ENCODE assay signal across 8 cellular contexts in the genomic region with DNA sequence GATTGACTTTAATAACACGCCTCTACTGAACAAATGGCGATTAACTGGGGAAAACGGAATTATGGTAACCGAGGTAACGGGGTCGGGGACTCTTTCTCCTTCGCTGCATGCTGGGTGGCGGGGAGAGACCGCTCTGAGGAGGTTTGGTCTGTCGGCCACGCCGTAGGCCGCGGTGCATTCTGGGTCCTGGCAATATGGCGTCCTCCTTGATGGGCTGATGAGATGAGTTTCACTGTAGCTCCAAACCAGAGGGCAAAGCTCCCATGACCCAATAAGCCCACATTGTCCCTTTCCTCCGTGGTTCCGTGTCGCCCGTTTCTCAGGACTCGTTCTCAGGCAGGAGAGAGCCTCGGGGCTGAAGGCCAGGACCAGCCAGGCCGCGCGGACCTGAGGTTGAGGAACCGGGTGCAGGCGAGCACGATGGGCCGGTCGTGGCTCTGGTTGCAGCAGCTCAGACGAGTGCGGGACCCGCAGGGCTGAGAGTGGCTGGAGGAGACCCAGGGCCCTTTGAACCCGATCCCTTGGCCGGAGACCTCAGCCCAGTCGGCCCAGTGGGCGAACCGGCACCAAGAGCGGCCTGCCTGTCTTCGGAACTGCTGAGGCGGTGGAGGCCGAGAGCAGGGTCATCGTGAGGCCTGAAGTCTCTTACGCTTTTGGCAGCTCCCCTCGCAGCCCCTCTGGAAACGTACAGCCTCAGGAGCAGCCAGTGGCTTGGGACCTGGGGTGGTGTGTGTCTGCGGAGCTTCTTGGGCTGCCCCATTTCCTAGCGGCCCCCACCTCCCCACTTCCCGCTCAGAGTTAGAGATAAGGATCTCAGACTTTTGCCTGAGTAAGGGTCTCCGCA. TPM values are rescaled to one million over a fixed set of nuclear protein-coding genes. Genes with fewer than 3 reads are reported as not detected.
DNase-seq lines count a peak whose midpoint lies in the region; ATAC-seq and TF ChIP-seq lines count a peak whose summit lies in the region.

A gene with protein sequence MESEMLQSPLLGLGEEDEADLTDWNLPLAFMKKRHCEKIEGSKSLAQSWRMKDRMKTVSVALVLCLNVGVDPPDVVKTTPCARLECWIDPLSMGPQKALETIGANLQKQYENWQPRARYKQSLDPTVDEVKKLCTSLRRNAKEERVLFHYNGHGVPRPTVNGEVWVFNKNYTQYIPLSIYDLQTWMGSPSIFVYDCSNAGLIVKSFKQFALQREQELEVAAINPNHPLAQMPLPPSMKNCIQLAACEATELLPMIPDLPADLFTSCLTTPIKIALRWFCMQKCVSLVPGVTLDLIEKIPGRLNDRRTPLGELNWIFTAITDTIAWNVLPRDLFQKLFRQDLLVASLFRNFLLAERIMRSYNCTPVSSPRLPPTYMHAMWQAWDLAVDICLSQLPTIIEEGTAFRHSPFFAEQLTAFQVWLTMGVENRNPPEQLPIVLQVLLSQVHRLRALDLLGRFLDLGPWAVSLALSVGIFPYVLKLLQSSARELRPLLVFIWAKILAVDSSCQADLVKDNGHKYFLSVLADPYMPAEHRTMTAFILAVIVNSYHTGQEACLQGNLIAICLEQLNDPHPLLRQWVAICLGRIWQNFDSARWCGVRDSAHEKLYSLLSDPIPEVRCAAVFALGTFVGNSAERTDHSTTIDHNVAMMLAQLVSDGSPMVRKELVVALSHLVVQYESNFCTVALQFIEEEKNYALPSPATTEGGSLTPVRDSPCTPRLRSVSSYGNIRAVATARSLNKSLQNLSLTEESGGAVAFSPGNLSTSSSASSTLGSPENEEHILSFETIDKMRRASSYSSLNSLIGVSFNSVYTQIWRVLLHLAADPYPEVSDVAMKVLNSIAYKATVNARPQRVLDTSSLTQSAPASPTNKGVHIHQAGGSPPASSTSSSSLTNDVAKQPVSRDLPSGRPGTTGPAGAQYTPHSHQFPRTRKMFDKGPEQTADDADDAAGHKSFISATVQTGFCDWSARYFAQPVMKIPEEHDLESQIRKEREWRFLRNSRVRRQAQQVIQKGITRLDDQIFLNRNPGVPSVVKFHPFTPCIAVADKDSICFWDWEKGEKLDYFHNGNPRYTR (N-terminal part only) (plus strand): TSS at position 184 of the 844 bp plus-strand sequence. CDS start 792 bp downstream, outside the sequence.

- H3K4me3 ChIP-seq in testis = peak within 1 kb of the TSS; percentile 85 to 88

- WGBS in testis, 2 donors = 0% methylated on average over 25 to 49 of the region's 49 CpGs

- POLR2A ChIA-PET in activated naive CD8-positive, alpha-beta T cell treated with anti-CD3 and anti-CD28 coated beads, Interleukin-2, amount 10 ng/mL, durations not matched to agents 7 days and 5 days (lab: Charles Lee) = interaction anchor here (0.6 to 1.4 kb wide), 5 partner anchors 14 to 282 kb away, joined by 3 to 16 read pairs (median 3); a partner anchor contains a TSS

- intact Hi-C loops in Calu3 (cut with micrococcal nuclease; ENCODE audit: unreplicated experiment) (no loop called here), Right ventricle myocardium inferior (cut with DNase I) (loop anchor here (10.0 kb wide), 1 partner anchor 250 kb away; no protein-coding TSS in a partner anchor), testis (cut with DNase I; ENCODE audit: low total_unique reads) (no loop called here)

- peak; percentile 98 for ATAC-seq in activated naive CD8-positive, alpha-beta T cell treated with anti-CD3 and anti-CD28 coated beads, Interleukin-2, amount 10 ng/mL, durations not matched to agents 7 days and 5 days (ENCODE audit: low read depth)
- peak; percentile 98 for ATAC-seq in Right ventricle myocardium inferior

- H3K4me1 ChIP-seq in testis = peaks cover 13% of the 10 kb centered on the region

- H3K36me3 Mint-ChIP-seq in Calu3 (ENCODE audit: insufficient read depth, unreplicated experiment) (peaks cover 16% of the 10 kb centered on the region), osteocyte (ENCODE audit: unreplicated experiment) (no peaks in the 10 kb centered on the region)
- H3K36me3 Mint-ChIP-seq in activated naive CD8-positive, alpha-beta T cell treated with anti-CD3 and anti-CD28 coated beads, Interleukin-2, amount 10 ng/mL, durations not matched to agents 7 days and 5 days = peaks cover 1% of the 10 kb centered on the region

- H3K27me3 Mint-ChIP-seq in Calu3 (ENCODE audit: unreplicated experiment) = no peaks in the 10 kb centered on the region
- H3K27me3 Mint-ChIP-seq in activated naive CD8-positive, alpha-beta T cell treated with anti-CD3 and anti-CD28 coated beads, Interleukin-2, amount 10 ng/mL, durations not matched to agents 7 days and 5 days = peaks cover 4% of the 10 kb centered on the region
- H3K27me3 Mint-ChIP-seq in osteocyte (ENCODE audit: unreplicated experiment) = no peaks in the 10 kb centered on the region

- H3K36me3 ChIP-seq in testis (ENCODE audit: low read depth, missing control alignments) = no peaks in the 10 kb centered on the region

- TF ChIP-seq CTCF in Calu3 (IDR thresholded peaks at IDR 0.05; ENCODE audit: unreplicated experiment) (no peak), osteocyte (IDR thresholded peaks at IDR 0.05) (no peak), testis (IDR thresholded peaks at IDR 0.05) (no peak)

- peak within 1 kb of the TSS; percentile 83 for H3K4me3 Mint-ChIP-seq in Calu3 (ENCODE audit: low read depth, unreplicated experiment)
- H3K4me3 Mint-ChIP-seq in activated naive CD8-positive, alpha-beta T cell treated with anti-CD3 and anti-CD28 coated beads, Interleukin-2, amount 10 ng/mL, durations not matched to agents 7 days and 5 days = peak within 1 kb of the TSS; percentile 94
- H3K4me3 Mint-ChIP-seq in osteocyte (ENCODE audit: unreplicated experiment) = peak within 1 kb of the TSS; percentile 89

- CTCF ChIA-PET in Calu3 (lab: Charles Lee) = no interaction called here

- H3K27ac Mint-ChIP-seq in Calu3 (ENCODE audit: unreplicated experiment) = peak within 1 kb of the TSS; percentile 91
- H3K27ac Mint-ChIP-seq in activated naive CD8-positive, alpha-beta T cell treated with anti-CD3 and anti-CD28 coated beads, Interleukin-2, amount 10 ng/mL, durations not matched to agents 7 days and 5 days = peak within 1 kb of the TSS; percentile 93
- peak within 1 kb of the TSS; percentile 89 for H3K27ac Mint-ChIP-seq in osteocyte (ENCODE audit: unreplicated experiment)

- no peaks in the 10 kb centered on the region for H3K27me3 ChIP-seq in testis

- DNase-seq in Calu3 (peak; percentile 92), GOT3 (lab: John Stamatoyannopoulos, UW) (peak; percentile 54), NCI-H1105 treated with DMSO at 0.1 percent for 48 hours (lab: John Stamatoyannopoulos, UW) (peak; percentile 76), SW 1271 (lab: John Stamatoyannopoulos, UW) (peak; percentile 35 to 77), Right ventricle myocardium inferior (ENCODE audit: missing footprints) (peak; percentile 94), osteocyte (ENCODE audit: extremely low spot score, unreplicated experiment) (peak; percentile 95), testis (peak; percentile 96)
- peak; percentile 91 for DNase-seq in activated naive CD8-positive, alpha-beta T cell treated with anti-CD3 and anti-CD28 coated beads, Interleukin-2, amount 10 ng/mL, durations not matched to agents 7 days and 5 days

- no peaks in the 10 kb centered on the region for H3K9me3 ChIP-seq in testis

- TF ChIP-seq POLR2A in testis (IDR thresholded peaks at IDR 0.05) = no peak

- peak within 1 kb of the TSS; percentile 41 to 76 for H3K27ac ChIP-seq in testis

- BruUV-seq in Calu3 (replicated peaks; lab: Mats Ljungman, UMichigan) = no TSS peak

- H3K9me3 Mint-ChIP-seq in Calu3 (ENCODE audit: low read depth, unreplicated experiment) (no peaks in the 10 kb centered on the region), osteocyte (ENCODE audit: unreplicated experiment) (no peaks in the 10 kb centered on the region)
- no peaks in the 10 kb centered on the region for H3K9me3 Mint-ChIP-seq in activated naive CD8-positive, alpha-beta T cell treated with anti-CD3 and anti-CD28 coated beads, Interleukin-2, amount 10 ng/mL, durations not matched to agents 7 days and 5 days

- H3K4me1 Mint-ChIP-seq in Calu3 (ENCODE audit: low read depth, unreplicated experiment) (peaks cover 17% of the 10 kb centered on the region), osteocyte (ENCODE audit: unreplicated experiment) (peaks cover 31% of the 10 kb centered on the region)
- H3K4me1 Mint-ChIP-seq in activated naive CD8-positive, alpha-beta T cell treated with anti-CD3 and anti-CD28 coated beads, Interleukin-2, amount 10 ng/mL, durations not matched to agents 7 days and 5 days = peaks cover 13% of the 10 kb centered on the region

RNA-seq across cellular contexts. Expression of the gene that starts here (rescaled TPM):
- total RNA-seq in Calu3 (2022) (41.7 and 41.8 TPM in 2 replicates), Right ventricle myocardium inferior (18.8 TPM), osteocyte (36.0 and 37.1 TPM in 2 replicates), testis (10 to 100 TPM; 56.6 to 68.3 TPM)
- total RNA-seq in activated naive CD8-positive, alpha-beta T cell treated with anti-CD3 and anti-CD28 coated beads, Interleukin-2, amount 10 ng/mL, durations not matched to agents 7 days and 5 days = 10 to 100 TPM; 43.2 to 43.8 TPM
- polyA plus RNA-seq in testis (ENCODE audit: insufficient read depth, low read depth, low replicate concordance) = 21.8 TPM

Comparison
In these comparisons a context has a peak if more than half of its experiments do, and no peak if none do; other contexts are left out.
1. Peak in every context shown above with its lines: DNase-seq, ATAC-seq, H3K4me3 ChIP-seq and H3K27ac ChIP-seq.